In the genomic region with DNA sequence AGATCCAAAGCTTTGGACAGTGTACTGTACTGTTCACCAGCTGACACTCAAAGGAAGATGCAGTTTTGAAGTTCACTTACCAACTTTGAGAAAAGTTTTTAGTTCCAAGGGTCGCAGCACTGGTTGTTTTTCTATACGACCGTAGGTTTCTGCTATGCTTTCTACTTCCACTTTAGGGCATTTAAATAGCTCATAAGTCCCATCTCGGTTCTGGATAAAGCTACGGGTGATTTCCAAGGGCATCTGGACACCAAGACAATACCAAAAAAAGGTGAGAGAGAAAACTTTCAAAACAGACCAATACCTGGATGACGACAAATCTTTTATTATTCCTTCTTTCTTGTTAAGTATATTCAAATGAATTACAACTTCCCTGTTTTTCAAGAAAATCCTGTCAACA, we compare ENCODE assay signal across 24 cellular contexts.
A peak's percentile ranks its signal among the peaks of the same experiment; 100 is the strongest.
DNase-seq lines count a peak whose midpoint lies in the region; ATAC-seq and TF ChIP-seq lines count a peak whose summit lies in the region.
"Had no signal": no experiment of that assay in that cellular context is flagged by ENCODE, and none has a peak within 500 bp of the region (broad histone marks: within the 10 kb centered on the region; RNA-seq: fewer than 3 reads in every experiment).

No MANE protein-coding gene starts in this region.

- peak overlapping the region; percentile 41 for H3K4me3 ChIP-seq in OCI-LY3 (ENCODE audit: low read length)
- H3K4me3 ChIP-seq: cardiac muscle cell, heart left ventricle, left lung, mucosa of descending colon, smooth muscle cell, upper lobe of left lung had no signal

- H3K27ac ChIP-seq in OCI-LY3 (ENCODE audit: low read length) = peak overlapping the region; percentile 62
- H3K27ac ChIP-seq: cardiac muscle cell, heart left ventricle, left lung, upper lobe of left lung had no signal

- peak overlapping the region; percentile 59 for H3K27ac Mint-ChIP-seq in stimulated activated naive CD8-positive, alpha-beta T cell treated with anti-CD3 and anti-CD28 coated beads, Interleukin-15, Interleukin-2, amounts not matched to agents 100 ng/mL and 50 ng/mL, for 24 hours
- peak overlapping the region; percentile 5 for H3K27ac Mint-ChIP-seq in activated naive CD8-positive, alpha-beta T cell treated with anti-CD3 and anti-CD28 coated beads, Interleukin-2, amount 50 U/mL, for 24 hours

- no peaks in the 10 kb centered on the region for H3K9me3 Mint-ChIP-seq in stimulated activated naive CD8-positive, alpha-beta T cell treated with anti-CD3 and anti-CD28 coated beads, Interleukin-15, Interleukin-2, amounts not matched to agents 100 ng/mL and 50 ng/mL, for 24 hours
- no peaks in the 10 kb centered on the region for H3K9me3 Mint-ChIP-seq in activated naive CD8-positive, alpha-beta T cell treated with anti-CD3 and anti-CD28 coated beads, Interleukin-2, amount 50 U/mL, for 24 hours
- H3K9me3 Mint-ChIP-seq: H9 had no signal

- peaks cover 2% of the 10 kb centered on the region for H3K36me3 ChIP-seq in OCI-LY3 (replicated peaks; ENCODE audit: low read depth, low read length)

- H4K20me1 ChIP-seq in OCI-LY3 (ENCODE audit: insufficient read depth, low read length) = no peaks in the 10 kb centered on the region

- DNase-seq in stimulated activated naive CD8-positive, alpha-beta T cell treated with anti-CD3 and anti-CD28 coated beads, Interleukin-15, Interleukin-2, amounts not matched to agents 100 U/mL and 50 U/mL, for 24 hours = no peak
- no peak for DNase-seq in activated naive CD8-positive, alpha-beta T cell treated with anti-CD3 and anti-CD28 coated beads, Interleukin-2, amount 50 U/mL, for 24 hours
- DNase-seq in NCI-H526 treated with DMSO at 0.1 percent for 48 hours (lab: John Stamatoyannopoulos, UW) (no peak), NCI-H1092 (lab: John Stamatoyannopoulos, UW) (no peak), NCI-H2081 treated with DMSO at 0.1 percent for 48 hours (lab: John Stamatoyannopoulos, UW) (no peak)
- DNase-seq: activated CD4-positive, alpha-beta T cell treated with anti-CD3 and anti-CD28 coated beads, Interleukin-2, amount 50 U/mL, for 48 hours; amniotic stem cell; DMS79; H9; heart left ventricle; Kasumi-1; left lung; mucosa of descending colon; NCI-H1092 treated with DMSO at 0.1 percent for 48 hours; NCI-H446 treated with DMSO at 0.1 percent for 48 hours; Right ventricle myocardium superior; stimulated activated CD4-positive, alpha-beta T cell treated with anti-CD3 and anti-CD28 coated beads, Interleukin-4, amount 100 ng/mL, for 1 hour; T-helper 1 cell; upper lobe of left lung had no signal

- peak overlapping the region; percentile 28 for H3K9ac ChIP-seq in OCI-LY3 (ENCODE audit: low read length)

- no peaks in the 10 kb centered on the region for H3K79me2 ChIP-seq in OCI-LY3 (ENCODE audit: low read length)

- H3K36me3 Mint-ChIP-seq in stimulated activated naive CD8-positive, alpha-beta T cell treated with anti-CD3 and anti-CD28 coated beads, Interleukin-15, Interleukin-2, amounts not matched to agents 100 ng/mL and 50 ng/mL, for 24 hours (ENCODE audit: low read depth) = peaks cover 29% of the 10 kb centered on the region
- peaks cover 19% of the 10 kb centered on the region for H3K36me3 Mint-ChIP-seq in activated naive CD8-positive, alpha-beta T cell treated with anti-CD3 and anti-CD28 coated beads, Interleukin-2, amount 50 U/mL, for 24 hours (ENCODE audit: low read depth)

- no peaks in the 10 kb centered on the region for H3K27me3 ChIP-seq in OCI-LY3 (ENCODE audit: low read depth, low read length)
- H3K27me3 ChIP-seq: cardiac muscle cell, heart left ventricle, left lung, upper lobe of left lung had no signal

- H3K9me3 ChIP-seq in OCI-LY3 (ENCODE audit: insufficient read depth, low read length) = no peaks in the 10 kb centered on the region
- H3K9me3 ChIP-seq: heart left ventricle, left lung, mucosa of descending colon, upper lobe of left lung had no signal

- peaks cover 26% of the 10 kb centered on the region for H3K4me1 ChIP-seq in OCI-LY3 (ENCODE audit: low read length)
- H3K4me1 ChIP-seq: heart left ventricle, left lung, upper lobe of left lung had no signal

- no peaks in the 10 kb centered on the region for H3K4me1 Mint-ChIP-seq in stimulated activated naive CD8-positive, alpha-beta T cell treated with anti-CD3 and anti-CD28 coated beads, Interleukin-15, Interleukin-2, amounts not matched to agents 100 ng/mL and 50 ng/mL, for 24 hours (ENCODE audit: low read depth)
- no peaks in the 10 kb centered on the region for H3K4me1 Mint-ChIP-seq in activated naive CD8-positive, alpha-beta T cell treated with anti-CD3 and anti-CD28 coated beads, Interleukin-2, amount 50 U/mL, for 24 hours

- H3K4me3 Mint-ChIP-seq in stimulated activated naive CD8-positive, alpha-beta T cell treated with anti-CD3 and anti-CD28 coated beads, Interleukin-15, Interleukin-2, amounts not matched to agents 100 ng/mL and 50 ng/mL, for 24 hours = no peak overlapping the region
- H3K4me3 Mint-ChIP-seq in activated naive CD8-positive, alpha-beta T cell treated with anti-CD3 and anti-CD28 coated beads, Interleukin-2, amount 50 U/mL, for 24 hours = no peak overlapping the region
- H3K4me3 Mint-ChIP-seq: H9 had no signal

- peak overlapping the region; percentile 28; the same call in 1 of the 2 replicates for H2AFZ ChIP-seq in OCI-LY3 (ENCODE audit: low read depth, low read length)

- peak overlapping the region; percentile 64 for H3K4me2 ChIP-seq in OCI-LY3 (ENCODE audit: low read length)
- H3K4me2 ChIP-seq: smooth muscle cell had no signal

- TF ChIP-seq CTCF in OCI-LY3 (IDR thresholded peaks at IDR 0.05; ENCODE audit: low read depth, low read length) = no peak

- H3K27me3 Mint-ChIP-seq in stimulated activated naive CD8-positive, alpha-beta T cell treated with anti-CD3 and anti-CD28 coated beads, Interleukin-15, Interleukin-2, amounts not matched to agents 100 ng/mL and 50 ng/mL, for 24 hours = no peaks in the 10 kb centered on the region
- no peaks in the 10 kb centered on the region for H3K27me3 Mint-ChIP-seq in activated naive CD8-positive, alpha-beta T cell treated with anti-CD3 and anti-CD28 coated beads, Interleukin-2, amount 50 U/mL, for 24 hours

- no peak for ATAC-seq in stimulated activated naive CD8-positive, alpha-beta T cell treated with anti-CD3 and anti-CD28 coated beads, Interleukin-15, Interleukin-2, amounts not matched to agents 100 U/mL and 50 U/mL, for 24 hours
- no peak for ATAC-seq in activated naive CD8-positive, alpha-beta T cell treated with anti-CD3 and anti-CD28 coated beads, Interleukin-2, amount 50 U/mL, for 24 hours
- ATAC-seq in HG02588 (IDR thresholded peaks at IDR 0.05; ENCODE audit: unreplicated experiment) = no peak
- ATAC-seq: heart left ventricle, left lung, mucosa of descending colon had no signal
